19 cellular contexts compared by ENCODE assay signal in genomic region chr3:172090035-172090434, GRCh38.
"Had no signal": no experiment of that assay in that cellular context is flagged by ENCODE, and none has a peak within 500 bp of the region (broad histone marks: within the 10 kb centered on the region; RNA-seq: fewer than 3 reads in every experiment).

No MANE protein-coding gene starts in this region.

- DNase-seq: activated CD4-positive, alpha-beta memory T cell treated with anti-CD3 and anti-CD28 coated beads, Interleukin-2, amount 10 ng/mL, durations not matched to agents 7 days and 5 days; activated CD4-positive, alpha-beta T cell treated with anti-CD3 and anti-CD28 coated beads for 36 hours; activated CD8-positive, alpha-beta memory T cell treated with anti-CD3 and anti-CD28 coated beads, Interleukin-2, amount 50 U/mL, for 4 hours; activated gamma-delta T cell treated with Interleukin-2 at 50 U/mL for 16 hours; activated naive CD8-positive, alpha-beta T cell treated with anti-CD3 and anti-CD28 coated beads, Interleukin-2, amount 10 ng/mL, durations not matched to agents 7 days and 5 days; activated T-cell treated with anti-CD3 and anti-CD28 coated beads, Interleukin-2, amount 50 U/mL, for 72 hours; anterior cingulate cortex; foreskin keratinocyte; heart left ventricle; kidney; naive thymus-derived CD8-positive, alpha-beta T cell; ovary; stimulated activated CD4-positive, alpha-beta T cell treated with anti-CD3 and anti-CD28 coated beads, Interleukin-1b, Interleukin-23, amount 100 ng/mL, for 48 hours; substantia nigra; T1000; transverse colon had no signal

- H3K27me3 Mint-ChIP-seq: activated CD4-positive, alpha-beta memory T cell treated with anti-CD3 and anti-CD28 coated beads, Interleukin-2, amount 10 ng/mL, durations not matched to agents 7 days and 5 days; activated CD4-positive, alpha-beta T cell treated with anti-CD3 and anti-CD28 coated beads for 36 hours; activated naive CD8-positive, alpha-beta T cell treated with anti-CD3 and anti-CD28 coated beads, Interleukin-2, amount 10 ng/mL, durations not matched to agents 7 days and 5 days; naive thymus-derived CD8-positive, alpha-beta T cell; stimulated activated memory B cell treated with anti-CD40 and anti-IgM and Interleukin-4, amounts not matched to agents 10 μg/mL and 1 μg/mL and 100 μg/mL, for 72 hours had no signal

- H3K4me3 ChIP-seq: breast epithelium, heart left ventricle, ovary, transverse colon had no signal

- H3K27ac Mint-ChIP-seq: activated CD4-positive, alpha-beta memory T cell treated with anti-CD3 and anti-CD28 coated beads, Interleukin-2, amount 10 ng/mL, durations not matched to agents 7 days and 5 days; activated CD4-positive, alpha-beta T cell treated with anti-CD3 and anti-CD28 coated beads for 36 hours; activated naive CD8-positive, alpha-beta T cell treated with anti-CD3 and anti-CD28 coated beads, Interleukin-2, amount 10 ng/mL, durations not matched to agents 7 days and 5 days; activated T-cell treated with anti-CD3 and anti-CD28 coated beads, Interleukin-2, amount 50 U/mL, for 72 hours; naive thymus-derived CD8-positive, alpha-beta T cell; stimulated activated memory B cell treated with anti-CD40 and anti-IgM and Interleukin-4, amounts not matched to agents 10 μg/mL and 1 μg/mL and 100 μg/mL, for 72 hours had no signal

- ATAC-seq: activated CD4-positive, alpha-beta T cell treated with anti-CD3 and anti-CD28 coated beads for 36 hours; activated T-cell treated with anti-CD3 and anti-CD28 coated beads, Interleukin-2, amount 50 U/mL, for 72 hours; naive thymus-derived CD8-positive, alpha-beta T cell; stimulated activated memory B cell treated with anti-CD40 and anti-IgM and Interleukin-4, amounts not matched to agents 10 μg/mL and 1 μg/mL and 100 μg/mL, for 72 hours had no signal

- H3K9me3 Mint-ChIP-seq: activated T-cell treated with anti-CD3 and anti-CD28 coated beads, Interleukin-2, amount 50 U/mL, for 72 hours; naive thymus-derived CD8-positive, alpha-beta T cell; stimulated activated memory B cell treated with anti-CD40 and anti-IgM and Interleukin-4, amounts not matched to agents 10 μg/mL and 1 μg/mL and 100 μg/mL, for 72 hours had no signal

- H3K36me3 Mint-ChIP-seq: naive thymus-derived CD8-positive, alpha-beta T cell; stimulated activated memory B cell treated with anti-CD40 and anti-IgM and Interleukin-4, amounts not matched to agents 10 μg/mL and 1 μg/mL and 100 μg/mL, for 72 hours had no signal

- H3K36me3 ChIP-seq: breast epithelium, heart left ventricle, ovary, transverse colon had no signal

- H3K4me3 Mint-ChIP-seq: activated CD4-positive, alpha-beta memory T cell treated with anti-CD3 and anti-CD28 coated beads, Interleukin-2, amount 10 ng/mL, durations not matched to agents 7 days and 5 days; activated CD4-positive, alpha-beta T cell treated with anti-CD3 and anti-CD28 coated beads for 36 hours; activated naive CD8-positive, alpha-beta T cell treated with anti-CD3 and anti-CD28 coated beads, Interleukin-2, amount 10 ng/mL, durations not matched to agents 7 days and 5 days; activated T-cell treated with anti-CD3 and anti-CD28 coated beads, Interleukin-2, amount 50 U/mL, for 72 hours; naive thymus-derived CD8-positive, alpha-beta T cell; stimulated activated memory B cell treated with anti-CD40 and anti-IgM and Interleukin-4, amounts not matched to agents 10 μg/mL and 1 μg/mL and 100 μg/mL, for 72 hours had no signal

- H3K27me3 ChIP-seq: breast epithelium, foreskin keratinocyte, heart left ventricle, ovary, transverse colon had no signal

- H3K9me3 ChIP-seq: breast epithelium, ovary, transverse colon had no signal

- H3K27ac ChIP-seq: breast epithelium, foreskin keratinocyte, ovary, transverse colon, VCaP had no signal
